8 cellular contexts compared by ENCODE assay signal in genomic region chr18:77054288-77054605, GRCh38.
A peak's percentile ranks its signal among the peaks of the same experiment; 100 is the strongest.
DNase-seq lines count a peak whose midpoint lies in the region; ATAC-seq lines count a peak whose summit lies in the region.

No MANE protein-coding gene starts in this region.

- no peaks in the 10 kb centered on the region for H3K36me3 ChIP-seq in muscle layer of duodenum (ENCODE audit: control insufficient read depth in 1 of 2, insufficient read depth in 2 of 2, low read length in 2 of 2)

- peaks cover 68% of the 10 kb centered on the region for H3K4me1 Mint-ChIP-seq in activated CD8-positive, alpha-beta T cell treated with anti-CD3 and anti-CD28 coated beads, Interleukin-2, amount 10 ng/mL, durations not matched to agents 7 days and 5 days (ENCODE audit: low read depth)

- H3K9me3 Mint-ChIP-seq in activated CD8-positive, alpha-beta T cell treated with anti-CD3 and anti-CD28 coated beads, Interleukin-2, amount 10 ng/mL, durations not matched to agents 7 days and 5 days (ENCODE audit: insufficient read depth), result no peaks in the 10 kb centered on the region

- POLR2A ChIA-PET in activated CD8-positive, alpha-beta T cell treated with anti-CD3 and anti-CD28 coated beads, Interleukin-2, amount 10 ng/mL, durations not matched to agents 7 days and 5 days (lab: Charles Lee), result interaction anchor here (0.6 to 4.4 kb wide), 16 partner anchors 8 to 232 kb away, joined by 3 to 42 read pairs (median 4); partner anchors contain the start of genes MBP and ZNF236

- CTCF ChIA-PET in activated CD8-positive, alpha-beta T cell treated with anti-CD3 and anti-CD28 coated beads, Interleukin-2, amount 10 ng/mL, durations not matched to agents 7 days and 5 days (lab: Charles Lee), result interaction anchor here (0.8 to 4.7 kb wide), 17 partner anchors 8 to 332 kb away, joined by 3 to 62 read pairs (median 7); no protein-coding TSS in a partner anchor

- peak overlapping the region; percentile 100 for H3K27ac Mint-ChIP-seq in activated CD8-positive, alpha-beta T cell treated with anti-CD3 and anti-CD28 coated beads, Interleukin-2, amount 10 ng/mL, durations not matched to agents 7 days and 5 days

- H3K27ac ChIP-seq in muscle layer of duodenum (ENCODE audit: low read length), result peak overlapping the region; percentile 87

- peak; percentile 61 for DNase-seq in activated CD8-positive, alpha-beta T cell treated with anti-CD3 and anti-CD28 coated beads, Interleukin-2, amount 10 ng/mL, durations not matched to agents 7 days and 5 days
- no peak for DNase-seq in amygdala (lab: John Stamatoyannopoulos, UW)
- no peak for DNase-seq in activated effector memory CD4-positive, alpha-beta T cell treated with Interleukin-2 at 50 U/mL for 16 hours
- no peak for DNase-seq in ecto neural progenitor cell (ENCODE audit: low spot score)
- no peak for DNase-seq in SW480 (ENCODE audit: low spot score)

- H3K4me1 ChIP-seq in muscle layer of duodenum (ENCODE audit: control insufficient read depth in 1 of 2, insufficient read depth in 2 of 2, low read length in 2 of 2), result peaks cover 35 to 50% of the 10 kb centered on the region in 2 donors

- H3K27me3 Mint-ChIP-seq in activated CD8-positive, alpha-beta T cell treated with anti-CD3 and anti-CD28 coated beads, Interleukin-2, amount 10 ng/mL, durations not matched to agents 7 days and 5 days (ENCODE audit: low read depth), result no peaks in the 10 kb centered on the region

- peak; percentile 12 for ATAC-seq in GM19023 (IDR thresholded peaks at IDR 0.05; ENCODE audit: unreplicated experiment)
- peak; percentile 2 for ATAC-seq in HG03066 (IDR thresholded peaks at IDR 0.05; ENCODE audit: low read depth, unreplicated experiment)
- ATAC-seq in activated CD8-positive, alpha-beta T cell treated with anti-CD3 and anti-CD28 coated beads, Interleukin-2, amount 10 ng/mL, durations not matched to agents 7 days and 5 days, result peak; percentile 45

- H3K36me3 Mint-ChIP-seq in activated CD8-positive, alpha-beta T cell treated with anti-CD3 and anti-CD28 coated beads, Interleukin-2, amount 10 ng/mL, durations not matched to agents 7 days and 5 days (ENCODE audit: low read depth), result peaks cover 54% of the 10 kb centered on the region

- H3K27me3 ChIP-seq in muscle layer of duodenum (ENCODE audit: low read depth, low read length), result no peaks in the 10 kb centered on the region

- H3K9me3 ChIP-seq in muscle layer of duodenum (ENCODE audit: control insufficient read depth in 1 of 2, low read length in 2 of 2), result no peaks in the 10 kb centered on the region

- H3K4me3 Mint-ChIP-seq in activated CD8-positive, alpha-beta T cell treated with anti-CD3 and anti-CD28 coated beads, Interleukin-2, amount 10 ng/mL, durations not matched to agents 7 days and 5 days, result peak overlapping the region; percentile 85

- no peak overlapping the region for H3K4me3 ChIP-seq in muscle layer of duodenum (ENCODE audit: low read depth in 1 of 2, low read length in 2 of 2)
